Comparison of ENCODE assay signal across 1 cellular context in genomic region chr5:160436017-160436416, GRCh38.
A peak's percentile ranks its signal among the peaks of the same experiment; 100 is the strongest.
TF ChIP-seq lines count a peak whose summit lies in the region.

No MANE protein-coding gene starts in this region.

TF ChIP-seq in K562, 482 proteins besides CTCF, POLR2A, EP300 and RAD21:
- TF ChIP-seq RAD51 (IDR thresholded peaks at IDR 0.05; ENCODE audit: borderline replicate concordance, low read depth) (no peak), CBFA2T3 (IDR thresholded peaks at IDR 0.05) (peak; percentile 68), SOX6 (IDR thresholded peaks at IDR 0.05) (peak; percentile 31; the same call in 1 of the 2 replicates), SMARCA4 (IDR thresholded peaks at IDR 0.05) (peak; percentile 24; the same call in 1 of the 2 replicates), NFIC (IDR thresholded peaks at IDR 0.05) (peak; percentile 71), TCF3 (CRISPR knock-in tag; IDR thresholded peaks at IDR 0.05) (peak; percentile 54; the same call in 1 of the 2 replicates), DPF2 (IDR thresholded peaks at IDR 0.05) (peak; percentile 41; the same call in 1 of the 2 replicates), MTA2 (IDR thresholded peaks at IDR 0.05; ENCODE audit: low read depth) (0 out of 2 replicates have a peak, but pooled peaks have one; percentile 16), ZNF507 (tag; conservative IDR thresholded peaks at IDR 0.05) (no peak), TAL1 (IDR thresholded peaks at IDR 0.05) (0 out of 2 replicates have a peak, but pooled peaks have one; percentile 52), ZNF586 (CRISPR knock-in tag; conservative IDR thresholded peaks at IDR 0.05) (no peak), CBFA2T2 (conservative IDR thresholded peaks at IDR 0.05) (peak; percentile 28; the same call in 1 of the 2 replicates), NFIX (CRISPR knock-in tag; IDR thresholded peaks at IDR 0.05; ENCODE audit: low read depth) (no peak), NCOA6 (IDR thresholded peaks at IDR 0.05) (no peak), ARID1B (IDR thresholded peaks at IDR 0.05) (peak; percentile 75), TEAD4 (IDR thresholded peaks at IDR 0.05; ENCODE audit: low read length) (peak; percentile 37; the same call in 1 of the 2 replicates), TEAD4 (CRISPR knock-in tag; IDR thresholded peaks at IDR 0.05; ENCODE audit: borderline replicate concordance) (no peak)
